Comparison of ENCODE assay signal across 18 cellular contexts in the genomic region with DNA sequence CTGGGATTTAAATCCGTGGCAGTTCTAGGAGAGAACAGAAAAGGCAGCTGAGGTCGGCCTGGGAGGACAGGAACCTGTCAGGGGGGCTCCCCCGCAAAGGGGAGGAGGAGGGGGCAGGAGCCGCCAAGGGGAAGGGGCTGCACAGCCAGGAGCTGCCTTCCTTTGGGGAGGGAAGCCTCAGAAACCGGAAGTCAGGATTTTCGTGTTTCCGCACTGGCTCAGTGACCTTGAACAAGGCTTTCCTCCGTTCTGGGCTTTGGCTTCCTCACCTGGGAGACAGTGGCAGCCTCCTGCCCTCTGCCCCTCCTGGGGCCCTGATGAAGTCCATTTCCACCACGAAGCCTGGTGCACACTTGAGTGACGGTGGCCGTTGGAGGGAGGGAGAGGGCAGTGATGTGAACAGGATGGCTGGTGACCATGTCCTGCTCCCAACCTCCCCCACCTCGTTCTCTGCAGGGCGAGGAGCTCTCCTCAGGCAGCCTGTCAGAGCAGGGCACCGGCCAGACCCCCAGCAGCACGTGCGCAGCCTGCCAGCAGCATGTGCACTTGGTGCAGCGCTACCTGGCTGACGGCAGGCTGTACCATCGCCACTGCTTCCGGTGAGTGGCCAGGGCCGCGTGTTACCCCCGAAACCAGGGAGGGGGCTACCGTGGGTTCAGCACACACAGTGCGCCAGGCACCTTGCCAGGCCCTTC. TPM values are rescaled to one million over a fixed set of nuclear protein-coding genes. Genes with fewer than 3 reads are reported as not detected.
DNase-seq lines count a peak whose midpoint lies in the region; ATAC-seq and TF ChIP-seq lines count a peak whose summit lies in the region.
"Had no signal": no experiment of that assay in that cellular context is flagged by ENCODE, and none has a peak within 500 bp of the region (broad histone marks: within the 10 kb centered on the region; RNA-seq: fewer than 3 reads in every experiment).

No MANE protein-coding gene starts in this region.

- peaks cover 18% of the 10 kb centered on the region for H3K36me3 Mint-ChIP-seq in activated CD4-positive, alpha-beta T cell treated with anti-CD3 and anti-CD28 coated beads, Interleukin-2, amount 10 ng/mL, durations not matched to agents 24 days and 14 days (ENCODE audit: low read depth)

- no peaks in the 10 kb centered on the region for H3K79me2 ChIP-seq in OCI-LY1 (ENCODE audit: insufficient read depth, low read length)

- peaks cover 8% of the 10 kb centered on the region for H3K4me1 Mint-ChIP-seq in activated CD4-positive, alpha-beta T cell treated with anti-CD3 and anti-CD28 coated beads, Interleukin-2, amount 10 ng/mL, durations not matched to agents 24 days and 14 days

- H3K27ac Mint-ChIP-seq in activated CD4-positive, alpha-beta T cell treated with anti-CD3 and anti-CD28 coated beads, Interleukin-2, amount 10 ng/mL, durations not matched to agents 24 days and 14 days = peak overlapping the region; percentile 20

- no peaks in the 10 kb centered on the region for H3K9me3 ChIP-seq in OCI-LY1 (ENCODE audit: low read length)
- H3K9me3 ChIP-seq in gastrocnemius medialis = no peaks in the 10 kb centered on the region

- no peaks in the 10 kb centered on the region for H3K27me3 Mint-ChIP-seq in activated CD4-positive, alpha-beta T cell treated with anti-CD3 and anti-CD28 coated beads, Interleukin-2, amount 10 ng/mL, durations not matched to agents 24 days and 14 days

- TF ChIP-seq CTCF in OCI-LY1 (IDR thresholded peaks at IDR 0.05; ENCODE audit: low read length) (no peak), gastrocnemius medialis (IDR thresholded peaks at IDR 0.05 in 4 of 5, conservative IDR thresholded peaks at IDR 0.05 in 1 of 5) (no peak)

- H3K4me3 ChIP-seq in OCI-LY1 (ENCODE audit: low read depth, low read length, poor library complexity, severe bottlenecking) (no peak overlapping the region), gastrocnemius medialis (no peak overlapping the region)

- no peaks in the 10 kb centered on the region for H3K9me3 Mint-ChIP-seq in activated CD4-positive, alpha-beta T cell treated with anti-CD3 and anti-CD28 coated beads, Interleukin-2, amount 10 ng/mL, durations not matched to agents 24 days and 14 days

- intact Hi-C loops in activated CD4-positive, alpha-beta T cell treated with anti-CD3 and anti-CD28 coated beads, Interleukin-2, amount 10 ng/mL, durations not matched to agents 24 days and 14 days (cut with micrococcal nuclease) = no loop called here
- intact Hi-C loops in gastrocnemius medialis (cut with DNase I; ENCODE audit: low total_unique reads) = no loop called here

- H3K4me3 Mint-ChIP-seq in activated CD4-positive, alpha-beta T cell treated with anti-CD3 and anti-CD28 coated beads, Interleukin-2, amount 10 ng/mL, durations not matched to agents 24 days and 14 days = no peak overlapping the region

- H3K9me2 ChIP-seq in OCI-LY1 (ENCODE audit: low read depth, low read length) = no peaks in the 10 kb centered on the region

- no peaks in the 10 kb centered on the region; the same call in 1 of the 2 replicates for H3F3A ChIP-seq in OCI-LY1 (ENCODE audit: insufficient read depth, low read length)

- H3K4me2 ChIP-seq in OCI-LY1 (ENCODE audit: low read length) = no peak overlapping the region; the same call in 1 of the 2 replicates

- no peak overlapping the region for H2AFZ ChIP-seq in OCI-LY1 (ENCODE audit: low read length)

- peaks cover 1% of the 10 kb centered on the region; the same call in 1 of the 2 replicates for H3K36me3 ChIP-seq in OCI-LY1 (ENCODE audit: insufficient read depth, low read length)
- peaks cover 0 to 36% of the 10 kb centered on the region in 2 donors for H3K36me3 ChIP-seq in gastrocnemius medialis

- peak overlapping the region; percentile 21; the same call in 1 of the 2 replicates for H3K9ac ChIP-seq in OCI-LY1 (ENCODE audit: low read length)

- H3K27ac ChIP-seq in OCI-LY1 (ENCODE audit: low read depth, low read length, poor library complexity, severe bottlenecking) (peak overlapping the region; percentile 67), gastrocnemius medialis (peak overlapping the region in 3 of 4 donors; percentile 9 to 34 (median 23))
- H3K27ac ChIP-seq: 22Rv1, C4-2B had no signal

- peaks cover 16% of the 10 kb centered on the region for H3K4me1 ChIP-seq in OCI-LY1 (ENCODE audit: insufficient read depth, low read length, severe bottlenecking)
- H3K4me1 ChIP-seq in gastrocnemius medialis = no peaks in the 10 kb centered on the region

- H4K20me1 ChIP-seq in OCI-LY1 (ENCODE audit: insufficient read depth, low read length) = no peaks in the 10 kb centered on the region

- DNase-seq in activated CD4-positive, alpha-beta T cell treated with anti-CD3 and anti-CD28 coated beads, Interleukin-2, amount 10 ng/mL, durations not matched to agents 24 days and 14 days = no peak
- DNase-seq in activated CD4-positive, alpha-beta T cell treated with anti-CD3 and anti-CD28 coated beads, Interleukin-2, amount 50 U/mL, for 48 hours = no peak
- DNase-seq in left kidney (ENCODE audit: low read depth, low spot score) = peak; percentile 82
- no peak for DNase-seq in gastrocnemius medialis
- DNase-seq in HuH-7.5 (ENCODE audit: low spot score) = no peak
- no peak for DNase-seq in NCI-H526 (lab: John Stamatoyannopoulos, UW)
- DNase-seq: COR-L47, DMS153, EL, NCI-H1417, NCI-H2029, NCI-H510A treated with DMSO at 0.1 percent for 48 hours, OCI-M1, RPMI8226 had no signal

- ATAC-seq in gastrocnemius medialis = no peak
- no peak for ATAC-seq in HG03196 (IDR thresholded peaks at IDR 0.05; ENCODE audit: unreplicated experiment)

- H3K27me3 ChIP-seq in OCI-LY1 (ENCODE audit: insufficient read depth, low read length) (no peaks in the 10 kb centered on the region), gastrocnemius medialis (no peaks in the 10 kb centered on the region)

- in situ Hi-C loops in gastrocnemius medialis (cut with MboI; ENCODE audit: low sequenced_read_pairs in 4 of 4) = no loop called here

- TF ChIP-seq POLR2A in gastrocnemius medialis (IDR thresholded peaks at IDR 0.05) = no peak

RNA-seq across cellular contexts. Expression of gene MICALL1, which starts 12.6 kb away (rescaled TPM):
- 27.3 and 27.7 TPM in 2 replicates for total RNA-seq in activated CD4-positive, alpha-beta T cell treated with anti-CD3 and anti-CD28 coated beads, Interleukin-2, amount 10 ng/mL, durations not matched to agents 24 days and 14 days
- total RNA-seq in gastrocnemius medialis = 10 to 100 TPM; 14.4 to 29.4 (median 21.1) TPM

RNA-seq across cellular contexts. Expression of gene C22orf23, which starts 34.7 kb away (rescaled TPM):
- 0.37 TPM in 1 of 2 replicates, not detected in the other for total RNA-seq in activated CD4-positive, alpha-beta T cell treated with anti-CD3 and anti-CD28 coated beads, Interleukin-2, amount 10 ng/mL, durations not matched to agents 24 days and 14 days
- 1 to 10 TPM in 1 of 4 donors, under 1 TPM in 2, not detected in 1; 0.20 to 1.1 (median 0.35) TPM for total RNA-seq in gastrocnemius medialis

RNA-seq across cellular contexts. Expression of gene POLR2F, which starts 34.8 kb away (rescaled TPM):
- total RNA-seq in activated CD4-positive, alpha-beta T cell treated with anti-CD3 and anti-CD28 coated beads, Interleukin-2, amount 10 ng/mL, durations not matched to agents 24 days and 14 days = 113 TPM in 2 replicates
- 100 to 1,000 TPM in 3 of 4 donors, 10 to 100 TPM in 1; 84.1 to 152 (median 134) TPM for total RNA-seq in gastrocnemius medialis
